Comparison of ENCODE assay signal across 1 cellular context in the genomic region with DNA sequence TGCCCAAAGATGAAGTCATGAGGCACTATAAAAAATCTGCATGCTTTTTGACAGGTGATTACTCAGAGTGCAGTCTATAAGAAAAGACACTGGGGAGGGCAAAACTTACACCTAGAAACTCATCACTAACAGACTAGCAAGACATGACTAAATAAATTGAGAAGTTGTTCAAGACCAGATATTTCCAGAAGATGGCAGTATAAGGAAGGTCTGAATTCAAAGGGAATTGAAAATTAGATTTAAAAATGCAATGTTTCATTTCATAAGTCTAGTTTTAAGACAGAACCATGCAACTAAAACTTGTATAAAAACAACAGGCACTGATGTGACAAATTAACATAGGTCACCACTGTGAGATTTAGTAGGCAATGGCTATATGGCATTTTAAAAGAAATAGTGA.
TF ChIP-seq lines count a peak whose summit lies in the region.

No MANE protein-coding gene starts in this region.

TF ChIP-seq in IMR-90, 13 proteins besides CTCF, POLR2A, EP300 and RAD21 (continued from another document):
- TF ChIP-seq CEBPB (IDR thresholded peaks at IDR 0.05; ENCODE audit: low read depth, low read length) (no peak), MAZ (IDR thresholded peaks at IDR 0.05; ENCODE audit: borderline replicate concordance, low read depth, low read length) (no peak), BHLHE40 (IDR thresholded peaks at IDR 0.05; ENCODE audit: low read depth, low read length) (no peak)
